In genomic region chr14:61191751-61192150, GRCh38 we compare ENCODE assay signal across 26 cellular contexts.
"Had no signal": no experiment of that assay in that cellular context is flagged by ENCODE, and none has a peak within 500 bp of the region (broad histone marks: within the 10 kb centered on the region; RNA-seq: fewer than 3 reads in every experiment).

No MANE protein-coding gene starts in this region.

- H3K9me3 ChIP-seq: left lung, ovary, stomach, testis, thyroid gland, transverse colon, upper lobe of left lung had no signal

- H3K27me3 ChIP-seq: ovary, testis, thyroid gland had no signal

- H3K4me3 ChIP-seq: left lung, lung, ovary, skin epidermis, stomach, testis, thyroid gland, transverse colon, upper lobe of left lung had no signal

- H3K4me1 ChIP-seq: testis, transverse colon had no signal

- ATAC-seq: left colon; left lung; natural killer cell; right cardiac atrium; sciatic nerve; stimulated activated naive B cell treated with anti-CD40 and anti-IgM and Interleukin-4, amounts not matched to agents 10 μg/mL and 1 μg/mL and 100 μg/mL, for 72 hours; stimulated activated naive CD8-positive, alpha-beta T cell treated with anti-CD3 and anti-CD28 coated beads, Interleukin-15, Interleukin-2, amounts not matched to agents 100 U/mL and 50 U/mL, for 24 hours had no signal

- H3K27ac ChIP-seq: left lung, ovary, stomach, testis, thyroid gland, transverse colon, upper lobe of left lung had no signal

- DNase-seq: hypothalamus; immature natural killer cell; kidney; left colon; left lung; mesendoderm; naive B cell; natural killer cell; ovary; retina; right cardiac atrium; stimulated activated CD4-positive, alpha-beta T cell treated with anti-CD3 and anti-CD28 coated beads, Interleukin-12 subunit alpha, Interleukin-12 subunit beta, amount 100 ng/mL, for 4 hours; stimulated activated CD4-positive, alpha-beta T cell treated with anti-CD3 and anti-CD28 coated beads, Interleukin-15, amount 100 ng/mL, for 24 hours; stimulated activated CD4-positive, alpha-beta T cell treated with anti-CD3 and anti-CD28 coated beads, Interleukin-2, amount 100 ng/mL, for 24 hours; stimulated activated CD4-positive, alpha-beta T cell treated with anti-CD3 and anti-CD28 coated beads, Interleukin-4, amount 100 ng/mL, for 1 hour; stimulated activated naive B cell treated with anti-CD40 and anti-IgM and Interleukin-4, amounts not matched to agents 10 μg/mL and 1 μg/mL and 100 μg/mL, for 72 hours; stimulated activated naive CD8-positive, alpha-beta T cell treated with anti-CD3 and anti-CD28 coated beads, Interleukin-15, Interleukin-2, amounts not matched to agents 100 U/mL and 50 U/mL, for 24 hours; stomach; testis; thyroid gland; transverse colon; upper lobe of left lung had no signal

- FAIRE-seq: islet of Langerhans, kidney had no signal

- H3K36me3 ChIP-seq: left lung, ovary, stomach, thyroid gland, transverse colon, upper lobe of left lung had no signal
